ENCODE assay signal across 2 cellular contexts in the genomic region with DNA sequence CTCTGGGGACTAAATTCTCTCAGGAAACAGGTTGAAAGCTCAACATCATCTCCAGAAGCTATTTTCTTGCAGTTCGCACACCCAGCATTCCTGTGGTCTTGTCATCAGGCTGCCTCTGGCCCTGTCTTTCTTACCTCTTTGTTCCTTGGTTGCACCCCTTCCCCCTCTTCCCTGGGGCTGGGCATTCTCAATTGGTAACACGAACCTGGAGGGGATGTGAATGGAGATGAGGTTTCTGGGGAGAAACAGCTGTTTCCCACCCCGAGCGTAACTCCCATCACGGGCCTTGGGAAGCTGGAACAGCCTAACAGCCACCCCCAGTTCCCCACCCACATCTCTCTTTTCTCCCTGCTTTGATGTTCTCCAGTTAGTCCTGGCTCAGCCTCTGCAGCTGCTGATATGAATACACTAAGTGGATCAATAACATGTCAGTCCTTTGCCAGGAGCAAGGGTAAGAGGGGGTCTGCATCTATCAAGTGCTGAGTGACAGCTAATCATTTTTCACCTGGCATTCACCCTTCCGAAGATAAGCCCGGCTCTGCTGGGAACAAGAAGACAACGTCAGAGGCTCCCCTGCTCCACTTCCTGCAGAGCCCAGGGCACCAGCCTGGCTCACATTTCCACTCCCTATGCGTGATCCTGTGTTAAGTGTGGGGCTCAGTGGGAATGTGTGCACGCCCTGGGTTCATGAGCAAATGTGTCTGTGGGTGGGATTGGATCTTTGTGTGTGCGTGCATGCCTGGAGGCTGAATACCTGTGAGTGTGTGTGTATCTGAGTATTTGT.
TF ChIP-seq lines count a peak whose summit lies in the region.

No MANE protein-coding gene starts in this region.

TF ChIP-seq in SK-N-SH treated with all-trans-retinoic acid at 6 μM for 48 hours, 23 proteins besides CTCF, POLR2A, EP300 and RAD21 (continued from another document):
- TF ChIP-seq GLIS3 (CRISPR knock-in tag; IDR thresholded peaks at IDR 0.05) (no peak), ZFP3 (CRISPR knock-in tag; IDR thresholded peaks at IDR 0.05) (no peak), PPARA (CRISPR knock-in tag; IDR thresholded peaks at IDR 0.05; ENCODE audit: borderline replicate concordance) (no peak), SNAI2 (CRISPR knock-in tag; IDR thresholded peaks at IDR 0.05) (no peak), ESRRG (CRISPR knock-in tag; IDR thresholded peaks at IDR 0.05) (no peak), ISL1 (CRISPR knock-in tag; IDR thresholded peaks at IDR 0.05) (no peak), ZFP30 (CRISPR knock-in tag; IDR thresholded peaks at IDR 0.05) (no peak), ZNF8 (CRISPR knock-in tag; IDR thresholded peaks at IDR 0.05) (no peak), BACH2 (CRISPR knock-in tag; IDR thresholded peaks at IDR 0.05; ENCODE audit: borderline replicate concordance) (no peak)
- TF ChIP-seq, protein P1, sequence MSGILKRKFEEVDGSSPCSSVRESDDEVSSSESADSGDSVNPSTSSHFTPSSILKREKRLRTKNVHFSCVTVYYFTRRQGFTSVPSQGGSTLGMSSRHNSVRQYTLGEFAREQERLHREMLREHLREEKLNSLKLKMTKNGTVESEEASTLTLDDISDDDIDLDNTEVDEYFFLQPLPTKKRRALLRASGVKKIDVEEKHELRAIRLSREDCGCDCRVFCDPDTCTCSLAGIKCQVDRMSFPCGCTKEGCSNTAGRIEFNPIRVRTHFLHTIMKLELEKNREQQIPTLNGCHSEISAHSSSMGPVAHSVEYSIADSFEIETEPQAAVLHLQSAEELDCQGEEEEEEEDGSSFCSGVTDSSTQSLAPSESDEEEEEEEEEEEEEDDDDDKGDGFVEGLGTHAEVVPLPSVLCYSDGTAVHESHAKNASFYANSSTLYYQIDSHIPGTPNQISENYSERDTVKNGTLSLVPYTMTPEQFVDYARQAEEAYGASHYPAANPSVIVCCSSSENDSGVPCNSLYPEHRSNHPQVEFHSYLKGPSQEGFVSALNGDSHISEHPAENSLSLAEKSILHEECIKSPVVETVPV (CRISPR knock-in tag; IDR thresholded peaks at IDR 0.05) = no peak

TF ChIP-seq in WTC11, 78 proteins besides CTCF, POLR2A, EP300 and RAD21 (continued from another document):
- TF ChIP-seq, protein P2, sequence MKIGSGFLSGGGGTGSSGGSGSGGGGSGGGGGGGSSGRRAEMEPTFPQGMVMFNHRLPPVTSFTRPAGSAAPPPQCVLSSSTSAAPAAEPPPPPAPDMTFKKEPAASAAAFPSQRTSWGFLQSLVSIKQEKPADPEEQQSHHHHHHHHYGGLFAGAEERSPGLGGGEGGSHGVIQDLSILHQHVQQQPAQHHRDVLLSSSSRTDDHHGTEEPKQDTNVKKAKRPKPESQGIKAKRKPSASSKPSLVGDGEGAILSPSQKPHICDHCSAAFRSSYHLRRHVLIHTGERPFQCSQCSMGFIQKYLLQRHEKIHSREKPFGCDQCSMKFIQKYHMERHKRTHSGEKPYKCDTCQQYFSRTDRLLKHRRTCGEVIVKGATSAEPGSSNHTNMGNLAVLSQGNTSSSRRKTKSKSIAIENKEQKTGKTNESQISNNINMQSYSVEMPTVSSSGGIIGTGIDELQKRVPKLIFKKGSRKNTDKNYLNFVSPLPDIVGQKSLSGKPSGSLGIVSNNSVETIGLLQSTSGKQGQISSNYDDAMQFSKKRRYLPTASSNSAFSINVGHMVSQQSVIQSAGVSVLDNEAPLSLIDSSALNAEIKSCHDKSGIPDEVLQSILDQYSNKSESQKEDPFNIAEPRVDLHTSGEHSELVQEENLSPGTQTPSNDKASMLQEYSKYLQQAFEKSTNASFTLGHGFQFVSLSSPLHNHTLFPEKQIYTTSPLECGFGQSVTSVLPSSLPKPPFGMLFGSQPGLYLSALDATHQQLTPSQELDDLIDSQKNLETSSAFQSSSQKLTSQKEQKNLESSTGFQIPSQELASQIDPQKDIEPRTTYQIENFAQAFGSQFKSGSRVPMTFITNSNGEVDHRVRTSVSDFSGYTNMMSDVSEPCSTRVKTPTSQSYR (CRISPR knock-in tag; IDR thresholded peaks at IDR 0.05) = no peak
- TF ChIP-seq, protein P3, sequence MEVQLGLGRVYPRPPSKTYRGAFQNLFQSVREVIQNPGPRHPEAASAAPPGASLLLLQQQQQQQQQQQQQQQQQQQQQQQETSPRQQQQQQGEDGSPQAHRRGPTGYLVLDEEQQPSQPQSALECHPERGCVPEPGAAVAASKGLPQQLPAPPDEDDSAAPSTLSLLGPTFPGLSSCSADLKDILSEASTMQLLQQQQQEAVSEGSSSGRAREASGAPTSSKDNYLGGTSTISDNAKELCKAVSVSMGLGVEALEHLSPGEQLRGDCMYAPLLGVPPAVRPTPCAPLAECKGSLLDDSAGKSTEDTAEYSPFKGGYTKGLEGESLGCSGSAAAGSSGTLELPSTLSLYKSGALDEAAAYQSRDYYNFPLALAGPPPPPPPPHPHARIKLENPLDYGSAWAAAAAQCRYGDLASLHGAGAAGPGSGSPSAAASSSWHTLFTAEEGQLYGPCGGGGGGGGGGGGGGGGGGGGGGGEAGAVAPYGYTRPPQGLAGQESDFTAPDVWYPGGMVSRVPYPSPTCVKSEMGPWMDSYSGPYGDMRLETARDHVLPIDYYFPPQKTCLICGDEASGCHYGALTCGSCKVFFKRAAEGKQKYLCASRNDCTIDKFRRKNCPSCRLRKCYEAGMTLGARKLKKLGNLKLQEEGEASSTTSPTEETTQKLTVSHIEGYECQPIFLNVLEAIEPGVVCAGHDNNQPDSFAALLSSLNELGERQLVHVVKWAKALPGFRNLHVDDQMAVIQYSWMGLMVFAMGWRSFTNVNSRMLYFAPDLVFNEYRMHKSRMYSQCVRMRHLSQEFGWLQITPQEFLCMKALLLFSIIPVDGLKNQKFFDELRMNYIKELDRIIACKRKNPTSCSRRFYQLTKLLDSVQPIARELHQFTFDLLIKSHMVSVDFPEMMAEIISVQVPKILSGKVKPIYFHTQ (CRISPR knock-in tag; IDR thresholded peaks at IDR 0.05) = no peak
- TF ChIP-seq, protein P4, sequence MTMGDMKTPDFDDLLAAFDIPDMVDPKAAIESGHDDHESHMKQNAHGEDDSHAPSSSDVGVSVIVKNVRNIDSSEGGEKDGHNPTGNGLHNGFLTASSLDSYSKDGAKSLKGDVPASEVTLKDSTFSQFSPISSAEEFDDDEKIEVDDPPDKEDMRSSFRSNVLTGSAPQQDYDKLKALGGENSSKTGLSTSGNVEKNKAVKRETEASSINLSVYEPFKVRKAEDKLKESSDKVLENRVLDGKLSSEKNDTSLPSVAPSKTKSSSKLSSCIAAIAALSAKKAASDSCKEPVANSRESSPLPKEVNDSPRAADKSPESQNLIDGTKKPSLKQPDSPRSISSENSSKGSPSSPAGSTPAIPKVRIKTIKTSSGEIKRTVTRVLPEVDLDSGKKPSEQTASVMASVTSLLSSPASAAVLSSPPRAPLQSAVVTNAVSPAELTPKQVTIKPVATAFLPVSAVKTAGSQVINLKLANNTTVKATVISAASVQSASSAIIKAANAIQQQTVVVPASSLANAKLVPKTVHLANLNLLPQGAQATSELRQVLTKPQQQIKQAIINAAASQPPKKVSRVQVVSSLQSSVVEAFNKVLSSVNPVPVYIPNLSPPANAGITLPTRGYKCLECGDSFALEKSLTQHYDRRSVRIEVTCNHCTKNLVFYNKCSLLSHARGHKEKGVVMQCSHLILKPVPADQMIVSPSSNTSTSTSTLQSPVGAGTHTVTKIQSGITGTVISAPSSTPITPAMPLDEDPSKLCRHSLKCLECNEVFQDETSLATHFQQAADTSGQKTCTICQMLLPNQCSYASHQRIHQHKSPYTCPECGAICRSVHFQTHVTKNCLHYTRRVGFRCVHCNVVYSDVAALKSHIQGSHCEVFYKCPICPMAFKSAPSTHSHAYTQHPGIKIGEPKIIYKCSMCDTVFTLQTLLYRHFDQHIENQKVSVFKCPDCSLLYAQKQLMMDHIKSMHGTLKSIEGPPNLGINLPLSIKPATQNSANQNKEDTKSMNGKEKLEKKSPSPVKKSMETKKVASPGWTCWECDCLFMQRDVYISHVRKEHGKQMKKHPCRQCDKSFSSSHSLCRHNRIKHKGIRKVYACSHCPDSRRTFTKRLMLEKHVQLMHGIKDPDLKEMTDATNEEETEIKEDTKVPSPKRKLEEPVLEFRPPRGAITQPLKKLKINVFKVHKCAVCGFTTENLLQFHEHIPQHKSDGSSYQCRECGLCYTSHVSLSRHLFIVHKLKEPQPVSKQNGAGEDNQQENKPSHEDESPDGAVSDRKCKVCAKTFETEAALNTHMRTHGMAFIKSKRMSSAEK (CRISPR knock-in tag; IDR thresholded peaks at IDR 0.05; ENCODE audit: borderline replicate concordance) = no peak
- no peak for TF ChIP-seq NFE2L1 (CRISPR knock-in tag; IDR thresholded peaks at IDR 0.05)
